ENCODE assay signal across 9 cellular contexts in the genomic region with DNA sequence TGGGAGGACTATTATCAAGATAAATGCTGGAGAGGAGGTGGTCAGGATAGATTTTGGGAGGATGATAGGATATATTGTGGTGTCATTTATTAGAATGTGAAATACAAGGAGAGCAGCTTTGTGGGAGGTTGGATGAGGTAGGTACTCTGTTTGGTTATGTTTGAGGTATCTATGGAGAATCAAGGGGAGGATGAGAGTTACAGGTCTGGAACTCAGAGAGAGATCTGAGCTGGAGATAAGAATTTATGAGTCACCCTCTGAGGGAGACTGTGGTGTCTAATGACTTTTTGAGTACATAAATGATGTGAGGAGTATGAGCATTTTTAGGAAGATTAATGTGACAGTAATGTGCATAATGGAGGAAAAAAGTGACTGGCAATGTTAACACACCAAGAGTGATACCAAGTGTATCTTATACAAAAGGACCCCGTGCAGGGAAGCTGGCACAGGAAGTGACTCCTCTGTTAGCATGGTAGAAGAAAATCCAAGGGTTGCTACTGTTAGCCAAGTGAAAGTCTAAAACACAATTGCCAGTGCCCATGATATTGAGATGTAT. TPM values are rescaled to one million over a fixed set of nuclear protein-coding genes. Genes with fewer than 3 reads are reported as not detected.
DNase-seq lines count a peak whose midpoint lies in the region; ATAC-seq, FAIRE-seq and TF ChIP-seq lines count a peak whose summit lies in the region.
"Had no signal": no experiment of that assay in that cellular context is flagged by ENCODE, and none has a peak within 500 bp of the region (broad histone marks: within the 10 kb centered on the region; RNA-seq: fewer than 3 reads in every experiment).

No MANE protein-coding gene starts in this region.

- H3K4me1 Mint-ChIP-seq in activated naive CD4-positive, alpha-beta T cell treated with anti-CD3 and anti-CD28 coated beads for 36 hours (ENCODE audit: low read depth): no peaks in the 10 kb centered on the region

- FAIRE-seq in HepG2 (lab: Jason Lieb, UNC): no peak
- FAIRE-seq: islet of Langerhans had no signal

- intact Hi-C loops in HepG2 (cut with micrococcal nuclease; ENCODE audit: unreplicated experiment) (no loop called here), ovary (cut with DNase I) (no loop called here)
- intact Hi-C loops in activated naive CD4-positive, alpha-beta T cell treated with anti-CD3 and anti-CD28 coated beads for 36 hours (cut with micrococcal nuclease): no loop called here

- 0% methylated on average over 1 of the region's 1 CpG for WGBS in SK-N-SH (ENCODE audit: low lambda C conversion rate)
- WGBS in HepG2 (ENCODE audit: low lambda C conversion rate): 86% methylated on average over 1 of the region's 1 CpG
- 67 to 78% (median 75%) methylated on average over 1 of the region's 1 CpG for WGBS in ovary, 3 donors
- 34% methylated on average over 1 of the region's 1 CpG for WGBS in suprapubic skin

- no TSS peak for BruUV-seq in HepG2 (replicated peaks; lab: Mats Ljungman, UMichigan)

- H3K9ac ChIP-seq in SK-N-SH (peak overlapping the region; percentile 69), HepG2 (ENCODE audit: insufficient read depth, low read depth, low read length) (no peak overlapping the region)

- peaks cover 70% of the 10 kb centered on the region for H3F3A ChIP-seq in SK-N-SH (replicated peaks; ENCODE audit: insufficient read depth)

- no peak for TF ChIP-seq CTCF in SK-N-SH (IDR thresholded peaks at IDR 0.05)
- TF ChIP-seq CTCF in HepG2 (CRISPR knock-in tag; IDR thresholded peaks at IDR 0.05): no peak
- TF ChIP-seq CTCF in ovary (IDR thresholded peaks at IDR 0.05): no peak
- TF ChIP-seq CTCF in suprapubic skin (IDR thresholded peaks at IDR 0.05): no peak

- peak overlapping the region; percentile 17 to 18; a peak in 3 of 4 replicates for H3K4me3 ChIP-seq in SK-N-SH (ENCODE audit: low read depth in 2 of 2, low read length in 1 of 2)
- H3K4me3 ChIP-seq in HepG2 (replicated peaks in 1 of 3; ENCODE audit: insufficient read depth in 1 of 3, low read depth in 2 of 3, low read length in 3 of 3): no peak overlapping the region
- H3K4me3 ChIP-seq in ovary: no peak overlapping the region
- no peak overlapping the region for H3K4me3 ChIP-seq in suprapubic skin

- no peak overlapping the region for H2AFZ ChIP-seq in SK-N-SH (ENCODE audit: low read depth)
- no peak overlapping the region for H2AFZ ChIP-seq in HepG2 (ENCODE audit: low read length)

- H3K27me3 Mint-ChIP-seq in activated naive CD4-positive, alpha-beta T cell treated with anti-CD3 and anti-CD28 coated beads for 36 hours (ENCODE audit: low read depth): no peaks in the 10 kb centered on the region

- H3K36me3 Mint-ChIP-seq in activated naive CD4-positive, alpha-beta T cell treated with anti-CD3 and anti-CD28 coated beads for 36 hours (ENCODE audit: low read depth): no peaks in the 10 kb centered on the region

- CTCF ChIA-PET in SK-N-SH (lab: Yijun Ruan, JAX) (no interaction called here), HepG2 (lab: Yijun Ruan, JAX; ENCODE audit: low intra/inter-chr PET ratio, low total read pairs) (no interaction called here)
- CTCF ChIA-PET in activated naive CD4-positive, alpha-beta T cell treated with anti-CD3 and anti-CD28 coated beads for 36 hours (lab: Charles Lee): no interaction called here

- TF ChIP-seq POLR2A in HepG2 (IDR thresholded peaks at IDR 0.05; ENCODE audit: insufficient read depth in 1 of 2, low read depth in 2 of 2, low read length in 2 of 2) (no peak), ovary (IDR thresholded peaks at IDR 0.05) (no peak), suprapubic skin (IDR thresholded peaks at IDR 0.05) (no peak)

- in situ Hi-C loops in HepG2 (cut with HindIII; ENCODE audit: extremely low pct_ligation_motif_present, low pct_unique_long_range_greater_than_20kb): no loop called here

- H3K4me1 ChIP-seq in SK-N-SH (ENCODE audit: control insufficient read depth in 1 of 2, insufficient read depth in 2 of 2, low read depth in 1 of 2, low read length in 1 of 2) (peaks cover 3 to 73% of the 10 kb centered on the region in 2 experiments), HepG2 (ENCODE audit: insufficient read depth, low read length) (0 out of 2 replicates have a peak, but pooled peaks cover 10% of the 10 kb centered on the region), ovary (ENCODE audit: insufficient read depth) (peaks cover 6% of the 10 kb centered on the region), suprapubic skin (peaks cover 15% of the 10 kb centered on the region)

- H3K9me2 ChIP-seq in SK-N-SH: no peaks in the 10 kb centered on the region

- no peaks in the 10 kb centered on the region for H3K9me3 ChIP-seq in SK-N-SH
- no peaks in the 10 kb centered on the region for H3K9me3 ChIP-seq in HepG2 (ENCODE audit: low read length)
- no peaks in the 10 kb centered on the region for H3K9me3 ChIP-seq in ovary
- H3K9me3 ChIP-seq in suprapubic skin: no peaks in the 10 kb centered on the region

- H4K20me1 ChIP-seq in SK-N-SH (ENCODE audit: insufficient read depth) (0 out of 2 replicates have a peak, but pooled peaks cover 12% of the 10 kb centered on the region), HepG2 (ENCODE audit: insufficient read depth, low read length) (peaks cover 7% of the 10 kb centered on the region)

- DNase-seq in SK-N-SH (no peak), HepG2 (ENCODE audit: low spot score) (peak; percentile 65), ovary (no peak), suprapubic skin (ENCODE audit: low spot score in 2 of 2) (no peak)
- no peak for DNase-seq in activated effector memory CD4-positive, alpha-beta T cell treated with Interleukin-2 at 50 U/mL for 16 hours
- no peak for DNase-seq in activated naive CD4-positive, alpha-beta T cell treated with anti-CD3 and anti-CD28 coated beads for 36 hours

- H3K4me3 Mint-ChIP-seq in activated naive CD4-positive, alpha-beta T cell treated with anti-CD3 and anti-CD28 coated beads for 36 hours: no peak overlapping the region

- H3K27ac ChIP-seq in SK-N-SH (ENCODE audit: low read depth in 2 of 2, low read length in 1 of 2): peak overlapping the region; percentile 64 to 99; a peak in 3 of 4 replicates
- H3K27ac ChIP-seq in HepG2 (ENCODE audit: extremely low read length, insufficient read depth, low read length): no peak overlapping the region
- H3K27ac ChIP-seq in ovary: no peak overlapping the region
- H3K27ac ChIP-seq in suprapubic skin: no peak overlapping the region

- H3K27me3 ChIP-seq in SK-N-SH (ENCODE audit: insufficient read depth) (no peaks in the 10 kb centered on the region), HepG2 (ENCODE audit: control insufficient read depth in 1 of 2, insufficient read depth in 2 of 2, low read length in 2 of 2) (no peaks in the 10 kb centered on the region), ovary (no peaks in the 10 kb centered on the region), suprapubic skin (no peaks in the 10 kb centered on the region)

- TF ChIP-seq EP300 in SK-N-SH (IDR thresholded peaks at IDR 0.05; ENCODE audit: borderline replicate concordance in 1 of 2, low read depth in 1 of 2, low read length in 1 of 2) (peak; percentile 30 to 96; a peak in 3 of 4 replicates), HepG2 (IDR thresholded peaks at IDR 0.05; ENCODE audit: low read depth in 2 of 2, low read length in 2 of 2) (no peak), HepG2 (CRISPR knock-in tag; IDR thresholded peaks at IDR 0.05; ENCODE audit: borderline replicate concordance) (no peak), ovary (IDR thresholded peaks at IDR 0.05) (no peak), suprapubic skin (IDR thresholded peaks at IDR 0.05) (no peak)

- H3K4me2 ChIP-seq in SK-N-SH (peak overlapping the region; percentile 41), HepG2 (ENCODE audit: low read depth, low read length) (no peak overlapping the region)

- H3K9me3 Mint-ChIP-seq in activated naive CD4-positive, alpha-beta T cell treated with anti-CD3 and anti-CD28 coated beads for 36 hours: no peaks in the 10 kb centered on the region

- no peak for TF ChIP-seq RAD21 in SK-N-SH (IDR thresholded peaks at IDR 0.05; ENCODE audit: low read length)
- no peak for TF ChIP-seq RAD21 in HepG2 (CRISPR knock-in tag; IDR thresholded peaks at IDR 0.05)

- peaks cover 97% of the 10 kb centered on the region for H3K79me2 ChIP-seq in SK-N-SH (ENCODE audit: insufficient read depth)
- H3K79me2 ChIP-seq in HepG2 (ENCODE audit: insufficient read depth, low read length): peaks cover 48% of the 10 kb centered on the region

- peaks cover 4 to 17% of the 10 kb centered on the region in 2 experiments for H3K36me3 ChIP-seq in SK-N-SH (replicated peaks in 1 of 2; ENCODE audit: control insufficient read depth in 1 of 2, insufficient read depth in 2 of 2, low read length in 1 of 2)
- H3K36me3 ChIP-seq in HepG2 (replicated peaks in 1 of 2; ENCODE audit: control insufficient read depth in 1 of 2, insufficient read depth in 2 of 2, low read length in 2 of 2): peaks cover 8 to 23% of the 10 kb centered on the region in 2 experiments
- H3K36me3 ChIP-seq in ovary: no peaks in the 10 kb centered on the region
- H3K36me3 ChIP-seq in suprapubic skin: no peaks in the 10 kb centered on the region

- no peak overlapping the region for H3K27ac Mint-ChIP-seq in activated naive CD4-positive, alpha-beta T cell treated with anti-CD3 and anti-CD28 coated beads for 36 hours

- peak; percentile 53 for ATAC-seq in GM18519 (IDR thresholded peaks at IDR 0.05; ENCODE audit: low FRiP score, unreplicated experiment)
- ATAC-seq in HG02938 (IDR thresholded peaks at IDR 0.05; ENCODE audit: unreplicated experiment): peak; percentile 60
- peak; percentile 34 for ATAC-seq in HepG2

- POLR2A ChIA-PET in SK-N-SH (lab: Yijun Ruan, JAX) (no interaction called here), HepG2 (lab: Yijun Ruan, JAX) (no interaction called here)

RNA-seq across cellular contexts. Expression of a gene that starts 48.2 kb away (rescaled TPM):
- polyA plus RNA-seq in SK-N-SH (2012; rRNA removed): 228 and 244 TPM in 2 replicates
- 191 and 233 TPM in 2 replicates for polyA plus RNA-seq in SK-N-SH (2012; cell fraction: cytosol; rRNA removed)
- 201 and 239 TPM in 2 replicates for polyA plus RNA-seq in SK-N-SH (2012; cell fraction: nucleus; rRNA removed)
- 21.5 and 39.1 TPM in 2 replicates for total RNA-seq in HepG2 (2016; rRNA removed; fragmentation: Illumina TruSeq; extraction: Trizol)
- total RNA-seq in HepG2 (2016; cell fraction: cytosol; rRNA removed; fragmentation: Illumina TruSeq; extraction: Trizol; ENCODE audit: low read depth): 87.0 and 95.7 TPM in 2 replicates
- 19.5 and 37.7 TPM in 2 replicates for total RNA-seq in HepG2 (2016; cell fraction: insoluble cytoplasmic fraction; rRNA removed; fragmentation: Illumina TruSeq; extraction: Trizol)
- total RNA-seq in HepG2 (2016; cell fraction: membrane; rRNA removed; fragmentation: Illumina TruSeq; extraction: Trizol): 21.6 and 24.0 TPM in 2 replicates
- total RNA-seq in HepG2 (2016; cell fraction: nucleus; rRNA removed; fragmentation: Illumina TruSeq; extraction: Trizol): 70.5 and 71.4 TPM in 2 replicates
- polyA plus RNA-seq in HepG2 (2011; rRNA removed): 61.6 and 69.9 TPM in 2 replicates
- 47.0 and 57.8 TPM in 2 replicates for polyA plus RNA-seq in HepG2 (2011; cell fraction: cytosol; rRNA removed)
- polyA plus RNA-seq in HepG2 (2011; cell fraction: nucleus; rRNA removed): 59.9 and 71.8 TPM in 2 replicates
- 47.6 and 59.6 TPM in 2 replicates for polyA plus RNA-seq in HepG2 (2012)
- polyA plus RNA-seq in HepG2 (2016; cell fraction: cytosol; fragmentation: Illumina TruSeq; extraction: Trizol; ENCODE audit: low read depth): 1.1 and 2.4 TPM in 2 replicates
- 14.9 and 16.1 TPM in 2 replicates for polyA plus RNA-seq in HepG2 (2016; cell fraction: insoluble cytoplasmic fraction; fragmentation: Illumina TruSeq; extraction: Trizol; ENCODE audit: low read depth)
- polyA plus RNA-seq in HepG2 (2016; cell fraction: membrane; fragmentation: Illumina TruSeq; extraction: Trizol; ENCODE audit: low read depth): 3.8 and 5.1 TPM in 2 replicates
- 36.1 and 38.6 TPM in 2 replicates for polyA plus RNA-seq in HepG2 (2016; cell fraction: nucleus; fragmentation: Illumina TruSeq; extraction: Trizol; ENCODE audit: insufficient read depth, low read depth)
- 452 and 516 TPM in 2 replicates for polyA minus RNA-seq in HepG2 (2011; rRNA and poly(A)+ RNA removed; ENCODE audit: low replicate concordance)
- polyA minus RNA-seq in HepG2 (2011; cell fraction: cytosol; rRNA and poly(A)+ RNA removed): 226 and 235 TPM in 2 replicates
- polyA minus RNA-seq in HepG2 (2011; cell fraction: nucleus; rRNA and poly(A)+ RNA removed): 306 and 348 TPM in 2 replicates
- 100 to 1,000 TPM in 1 of 7 donors, 10 to 100 TPM in 6; 58.6 to 134 (median 68.1) TPM for total RNA-seq in ovary
- polyA plus RNA-seq in ovary: 10 to 100 TPM; 38.4 to 65.0 TPM
- 100 to 1,000 TPM in 2 of 4 donors, 10 to 100 TPM in 2; 72.6 to 162 (median 112) TPM for total RNA-seq in suprapubic skin
- 1 to 10 TPM; 3.1 to 3.3 TPM for total RNA-seq in activated naive CD4-positive, alpha-beta T cell treated with anti-CD3 and anti-CD28 coated beads for 36 hours

Comparison
In these comparisons a context has a peak if more than half of its experiments do, and no peak if none do; other contexts are left out.
1. H3K27ac ChIP-seq: peak in SK-N-SH (2 of 2); none in HepG2 (single experiment), ovary (0 of 2) and suprapubic skin (single experiment).
2. H3K4me3 ChIP-seq: peak in SK-N-SH (2 of 2); none in HepG2 (0 of 3), ovary (single experiment) and suprapubic skin (single experiment).
3. Peak in every context shown above with its lines, with median percentiles within 50 percentile points of each other: ATAC-seq.